In genomic region chr11:6480299-6480914, GRCh38 we compare ENCODE assay signal across 8 cellular contexts. TPM values are rescaled to one million over a fixed set of nuclear protein-coding genes. Genes with fewer than 3 reads are reported as not detected.
DNase-seq lines count a peak whose midpoint lies in the region; ATAC-seq and TF ChIP-seq lines count a peak whose summit lies in the region.

No MANE protein-coding gene starts in this region.

- no peak overlapping the region for H4K91ac ChIP-seq in H9 (ENCODE audit: insufficient read length, low read depth, low read length)

- no peaks in the 10 kb centered on the region for H3K9me3 Mint-ChIP-seq in H9
- no peaks in the 10 kb centered on the region for H3K9me3 Mint-ChIP-seq in activated CD8-positive, alpha-beta T cell treated with anti-CD3 and anti-CD28 coated beads for 36 hours

- no peaks in the 10 kb centered on the region; the same call in 1 of the 2 replicates for H3K27me3 Mint-ChIP-seq in H9 (ENCODE audit: low read depth)
- no peaks in the 10 kb centered on the region for H3K27me3 Mint-ChIP-seq in activated CD8-positive, alpha-beta T cell treated with anti-CD3 and anti-CD28 coated beads for 36 hours

- H2AK5ac ChIP-seq in H9 (ENCODE audit: insufficient read length, low read length): no peak overlapping the region

- peaks cover 44 to 54% (median 50%) of the 10 kb centered on the region in 3 experiments for H3K36me3 Mint-ChIP-seq in H9 (ENCODE audit: insufficient read depth in 1 of 3, low read depth in 3 of 3)
- H3K36me3 Mint-ChIP-seq in activated CD8-positive, alpha-beta T cell treated with anti-CD3 and anti-CD28 coated beads for 36 hours (ENCODE audit: low read depth): peaks cover 27% of the 10 kb centered on the region

- DNase-seq in H9: no peak
- no peak for DNase-seq in activated CD8-positive, alpha-beta T cell treated with anti-CD3 and anti-CD28 coated beads for 36 hours
- DNase-seq in hepatic stellate cell (ENCODE audit: low spot score): peak; percentile 27
- no peak for DNase-seq in smooth muscle cell (lab: John Stamatoyannopoulos, UW; ENCODE audit: unreplicated experiment)
- DNase-seq in NCI-H1105 (lab: John Stamatoyannopoulos, UW): no peak
- no peak for DNase-seq in GM20000 (ENCODE audit: low spot score)

- H3F3A ChIP-seq in smooth muscle cell (ENCODE audit: low read depth): peaks cover 23% of the 10 kb centered on the region

- peaks cover 13% of the 10 kb centered on the region for H3K23me2 ChIP-seq in H9 (ENCODE audit: insufficient read length, low read depth, low read length, poor library complexity, severe bottlenecking)

- intact Hi-C loops in activated CD8-positive, alpha-beta T cell treated with anti-CD3 and anti-CD28 coated beads for 36 hours (cut with micrococcal nuclease): no loop called here

- POLR2A ChIA-PET in activated CD8-positive, alpha-beta T cell treated with anti-CD3 and anti-CD28 coated beads for 36 hours (lab: Charles Lee): no interaction called here

- peak overlapping the region; percentile 96 to 100 (median 98); a peak in 5 of 7 replicates for H3K27ac Mint-ChIP-seq in H9
- peak overlapping the region; percentile 96 for H3K27ac Mint-ChIP-seq in activated CD8-positive, alpha-beta T cell treated with anti-CD3 and anti-CD28 coated beads for 36 hours

- H2AFZ ChIP-seq in H9 (ENCODE audit: low read length) (no peak overlapping the region), smooth muscle cell (ENCODE audit: low read depth) (no peak overlapping the region)

- H4K5ac ChIP-seq in H9 (ENCODE audit: insufficient read length, low read depth, low read length): no peak overlapping the region

- no peak overlapping the region for H2BK12ac ChIP-seq in H9 (ENCODE audit: insufficient read length, low read depth, low read length)

- no peak overlapping the region for H2BK15ac ChIP-seq in H9 (ENCODE audit: low read depth, low read length)

- H3K4me1 ChIP-seq in H9 (ENCODE audit: insufficient read depth, low read length) (no peaks in the 10 kb centered on the region; the same call in 1 of the 2 replicates), smooth muscle cell (ENCODE audit: low read depth) (peaks cover 16% of the 10 kb centered on the region)

- H3K56ac ChIP-seq in H9 (ENCODE audit: insufficient read length, low read depth, low read length): no peak overlapping the region

- no peak for ATAC-seq in activated CD8-positive, alpha-beta T cell treated with anti-CD3 and anti-CD28 coated beads for 36 hours
- no peak for ATAC-seq in GM21526 (IDR thresholded peaks at IDR 0.05; ENCODE audit: low FRiP score, unreplicated experiment)
- ATAC-seq in HG03469 (IDR thresholded peaks at IDR 0.05; ENCODE audit: unreplicated experiment): no peak

- H3K27ac ChIP-seq in H9 (ENCODE audit: insufficient read length, low read depth, low read length): no peak overlapping the region
- H3K27ac ChIP-seq in smooth muscle cell (ENCODE audit: low read depth): peak overlapping the region; percentile 96

- H2BK20ac ChIP-seq in H9 (ENCODE audit: low read depth, low read length, poor library complexity, severe bottlenecking): no peak overlapping the region

- H3K23ac ChIP-seq in H9 (ENCODE audit: insufficient read length, low read depth, low read length): no peak overlapping the region

- H3K4me2 ChIP-seq in H9 (ENCODE audit: insufficient read depth, insufficient read length, low read length): peak overlapping the region; percentile 90
- H3K4me2 ChIP-seq in smooth muscle cell: peak overlapping the region; percentile 86

- no peak overlapping the region for H2BK120ac ChIP-seq in H9 (ENCODE audit: low read depth, low read length, poor library complexity, severe bottlenecking)

- peak overlapping the region; percentile 67 for H3K9ac ChIP-seq in H9 (ENCODE audit: extremely low read depth, insufficient read length, low read length)
- peak overlapping the region; percentile 99 for H3K9ac ChIP-seq in smooth muscle cell (ENCODE audit: low read depth)

- H3K14ac ChIP-seq in H9 (ENCODE audit: insufficient read depth, low read length): peak overlapping the region; percentile 33

- H3K9me3 ChIP-seq in H9 (ENCODE audit: control insufficient read depth, low read depth, low read length) (no peaks in the 10 kb centered on the region), smooth muscle cell (replicated peaks; ENCODE audit: low read depth) (no peaks in the 10 kb centered on the region)

- peak overlapping the region; percentile 76 for H3K4me3 ChIP-seq in smooth muscle cell

- H3K79me2 ChIP-seq in H9 (ENCODE audit: insufficient read depth, low read length) (peaks cover 18% of the 10 kb centered on the region; the same call in 1 of the 2 replicates), smooth muscle cell (ENCODE audit: low read depth) (peaks cover 48% of the 10 kb centered on the region)

- H4K20me1 ChIP-seq in H9 (ENCODE audit: control insufficient read depth, insufficient read depth, insufficient read length) (no peaks in the 10 kb centered on the region), smooth muscle cell (ENCODE audit: low read depth) (no peaks in the 10 kb centered on the region)

- peaks cover 16% of the 10 kb centered on the region for H3K79me1 ChIP-seq in H9 (ENCODE audit: insufficient read depth, low read depth, low read length, poor library complexity, severe bottlenecking)

- peak overlapping the region; percentile 98 to 99 for H3K4me3 Mint-ChIP-seq in H9
- H3K4me3 Mint-ChIP-seq in activated CD8-positive, alpha-beta T cell treated with anti-CD3 and anti-CD28 coated beads for 36 hours: peak overlapping the region; percentile 87

- no peak overlapping the region for H4K8ac ChIP-seq in H9 (replicated peaks; ENCODE audit: insufficient read length, low read depth, low read length)

- H3K18ac ChIP-seq in H9 (ENCODE audit: insufficient read length, low read depth, low read length): no peak overlapping the region

- CTCF ChIA-PET in activated CD8-positive, alpha-beta T cell treated with anti-CD3 and anti-CD28 coated beads for 36 hours (lab: Charles Lee): no interaction called here

- H3K36me3 ChIP-seq in smooth muscle cell (ENCODE audit: low read depth): peaks cover 6% of the 10 kb centered on the region

- no peaks in the 10 kb centered on the region for H3K27me3 ChIP-seq in H9 (ENCODE audit: insufficient read depth, low read length)
- no peaks in the 10 kb centered on the region for H3K27me3 ChIP-seq in smooth muscle cell (ENCODE audit: low read depth)

- TF ChIP-seq CTCF in H9 (conservative IDR thresholded peaks at IDR 0.05): no peak
- no peak for TF ChIP-seq CTCF in activated CD8-positive, alpha-beta T cell treated with anti-CD3 and anti-CD28 coated beads for 36 hours (IDR thresholded peaks at IDR 0.05)
- no peak for TF ChIP-seq CTCF in smooth muscle cell (IDR thresholded peaks at IDR 0.05; ENCODE audit: borderline replicate concordance, insufficient read depth, poor library complexity, severe bottlenecking)
- no peak for TF ChIP-seq CTCF in GM20000 (IDR thresholded peaks at IDR 0.05; ENCODE audit: extremely low read depth, missing control alignments)

- H3T11ph ChIP-seq in H9 (ENCODE audit: low read length): no peak overlapping the region

- no peak overlapping the region for H3K4ac ChIP-seq in H9 (ENCODE audit: low read depth, low read length)

- no peak overlapping the region for H2BK5ac ChIP-seq in H9 (ENCODE audit: insufficient read length, low read length)

- H3K4me1 Mint-ChIP-seq in H9: peaks cover 17 to 19% of the 10 kb centered on the region in 2 experiments
- H3K4me1 Mint-ChIP-seq in activated CD8-positive, alpha-beta T cell treated with anti-CD3 and anti-CD28 coated beads for 36 hours (ENCODE audit: low read depth): peaks cover 34% of the 10 kb centered on the region

- WGBS in H9 (ENCODE audit: extremely low coverage, insufficient read length, low lambda C conversion rate): no CpG with 5 or more reads among the region's 9 CpGs
- 79% methylated on average over 9 of the region's 9 CpGs for WGBS in smooth muscle cell (ENCODE audit: low lambda C conversion rate)

RNA-seq across cellular contexts. Expression of gene ARFIP2, which starts 0.7 kb away (rescaled TPM):
- total RNA-seq in H9 (2021) (50.4 and 55.1 TPM in 2 replicates), smooth muscle cell (61.6 and 61.9 TPM in 2 replicates)
- total RNA-seq in activated CD8-positive, alpha-beta T cell treated with anti-CD3 and anti-CD28 coated beads for 36 hours: 10 to 100 TPM; 36.9 to 38.3 TPM
- 84.0 and 88.6 TPM in 2 replicates for polyA plus RNA-seq in smooth muscle cell

RNA-seq across cellular contexts. Expression of gene TIMM10B, which starts 0.9 kb away (rescaled TPM):
- total RNA-seq in H9 (2021): 49.9 and 50.3 TPM in 2 replicates
- 10 to 100 TPM; 40.6 to 43.0 TPM for total RNA-seq in activated CD8-positive, alpha-beta T cell treated with anti-CD3 and anti-CD28 coated beads for 36 hours
- 37.0 and 46.7 TPM in 2 replicates for total RNA-seq in smooth muscle cell
- 29.1 and 43.6 TPM in 2 replicates for polyA plus RNA-seq in smooth muscle cell

RNA-seq across cellular contexts. Expression of gene TRIM3, which starts 6.7 kb away (rescaled TPM):
- total RNA-seq in H9 (2021) (12.3 and 14.4 TPM in 2 replicates), smooth muscle cell (14.0 and 14.9 TPM in 2 replicates)
- total RNA-seq in activated CD8-positive, alpha-beta T cell treated with anti-CD3 and anti-CD28 coated beads for 36 hours: 1 to 10 TPM; 4.4 to 5.5 TPM
- polyA plus RNA-seq in smooth muscle cell: 25.5 and 36.0 TPM in 2 replicates

RNA-seq across cellular contexts. Expression of gene DNHD1, which starts 16.7 kb away (rescaled TPM):
- total RNA-seq in H9 (2021): 3.5 TPM in 2 replicates
- 10 to 100 TPM; 27.5 to 28.2 TPM for total RNA-seq in activated CD8-positive, alpha-beta T cell treated with anti-CD3 and anti-CD28 coated beads for 36 hours
- total RNA-seq in smooth muscle cell: 9.1 and 13.3 TPM in 2 replicates
- polyA plus RNA-seq in smooth muscle cell: 5.5 and 5.9 TPM in 2 replicates

RNA-seq across cellular contexts. Expression of gene HPX, which starts 39.6 kb away (rescaled TPM):
- 1.0 and 1.2 TPM in 2 replicates for total RNA-seq in H9 (2021)
- total RNA-seq in activated CD8-positive, alpha-beta T cell treated with anti-CD3 and anti-CD28 coated beads for 36 hours: not detected
- 0.40 and 3.5 TPM in 2 replicates for total RNA-seq in smooth muscle cell
- 1.1 and 2.6 TPM in 2 replicates for polyA plus RNA-seq in smooth muscle cell
